1 cellular context compared by ENCODE assay signal in the genomic region with DNA sequence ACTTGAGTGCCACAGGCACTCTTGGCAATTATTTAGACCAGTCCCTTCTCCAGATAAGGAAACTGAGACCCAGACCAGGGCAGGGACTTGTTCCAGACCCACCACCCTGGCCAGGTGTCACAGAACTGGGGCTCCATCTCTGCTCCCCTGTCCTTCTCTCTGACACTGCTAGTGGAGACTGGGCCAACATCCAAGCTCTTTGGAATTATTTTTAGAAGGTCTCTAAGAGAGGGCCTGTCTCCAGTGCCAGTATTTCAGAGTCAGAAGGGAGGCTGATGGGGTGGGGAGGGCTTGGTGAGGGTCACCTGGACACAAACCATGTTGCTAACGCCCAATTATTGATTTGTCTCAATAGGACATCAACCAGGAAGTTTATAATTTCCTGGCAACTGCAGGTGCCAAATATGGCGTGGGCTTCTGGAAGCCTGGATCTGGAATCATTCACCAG.
TF ChIP-seq lines count a peak whose summit lies in the region.

No MANE protein-coding gene starts in this region.

TF ChIP-seq in HepG2, 621 proteins besides CTCF, POLR2A, EP300 and RAD21:
- no peak for TF ChIP-seq NR2C2 (CRISPR knock-in tag; IDR thresholded peaks at IDR 0.05; ENCODE audit: borderline replicate concordance)
- no peak for TF ChIP-seq ZNF383 (CRISPR knock-in tag; IDR thresholded peaks at IDR 0.05; ENCODE audit: borderline replicate concordance)
- TF ChIP-seq, protein P1, sequence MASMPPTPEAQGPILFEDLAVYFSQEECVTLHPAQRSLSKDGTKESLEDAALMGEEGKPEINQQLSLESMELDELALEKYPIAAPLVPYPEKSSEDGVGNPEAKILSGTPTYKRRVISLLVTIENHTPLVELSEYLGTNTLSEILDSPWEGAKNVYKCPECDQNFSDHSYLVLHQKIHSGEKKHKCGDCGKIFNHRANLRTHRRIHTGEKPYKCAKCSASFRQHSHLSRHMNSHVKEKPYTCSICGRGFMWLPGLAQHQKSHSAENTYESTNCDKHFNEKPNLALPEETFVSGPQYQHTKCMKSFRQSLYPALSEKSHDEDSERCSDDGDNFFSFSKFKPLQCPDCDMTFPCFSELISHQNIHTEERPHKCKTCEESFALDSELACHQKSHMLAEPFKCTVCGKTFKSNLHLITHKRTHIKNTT (CRISPR knock-in tag; IDR thresholded peaks at IDR 0.05), result no peak
- TF ChIP-seq DNMT1 (CRISPR knock-in tag; IDR thresholded peaks at IDR 0.05), result no peak
- TF ChIP-seq JARID2 (CRISPR knock-in tag; IDR thresholded peaks at IDR 0.05; ENCODE audit: insufficient replicate concordance), result no peak
- no peak for TF ChIP-seq KAT7 (CRISPR knock-in tag; IDR thresholded peaks at IDR 0.05; ENCODE audit: borderline replicate concordance)
- TF ChIP-seq ARNTL (CRISPR knock-in tag; IDR thresholded peaks at IDR 0.05), result no peak
- TF ChIP-seq, protein P2, sequence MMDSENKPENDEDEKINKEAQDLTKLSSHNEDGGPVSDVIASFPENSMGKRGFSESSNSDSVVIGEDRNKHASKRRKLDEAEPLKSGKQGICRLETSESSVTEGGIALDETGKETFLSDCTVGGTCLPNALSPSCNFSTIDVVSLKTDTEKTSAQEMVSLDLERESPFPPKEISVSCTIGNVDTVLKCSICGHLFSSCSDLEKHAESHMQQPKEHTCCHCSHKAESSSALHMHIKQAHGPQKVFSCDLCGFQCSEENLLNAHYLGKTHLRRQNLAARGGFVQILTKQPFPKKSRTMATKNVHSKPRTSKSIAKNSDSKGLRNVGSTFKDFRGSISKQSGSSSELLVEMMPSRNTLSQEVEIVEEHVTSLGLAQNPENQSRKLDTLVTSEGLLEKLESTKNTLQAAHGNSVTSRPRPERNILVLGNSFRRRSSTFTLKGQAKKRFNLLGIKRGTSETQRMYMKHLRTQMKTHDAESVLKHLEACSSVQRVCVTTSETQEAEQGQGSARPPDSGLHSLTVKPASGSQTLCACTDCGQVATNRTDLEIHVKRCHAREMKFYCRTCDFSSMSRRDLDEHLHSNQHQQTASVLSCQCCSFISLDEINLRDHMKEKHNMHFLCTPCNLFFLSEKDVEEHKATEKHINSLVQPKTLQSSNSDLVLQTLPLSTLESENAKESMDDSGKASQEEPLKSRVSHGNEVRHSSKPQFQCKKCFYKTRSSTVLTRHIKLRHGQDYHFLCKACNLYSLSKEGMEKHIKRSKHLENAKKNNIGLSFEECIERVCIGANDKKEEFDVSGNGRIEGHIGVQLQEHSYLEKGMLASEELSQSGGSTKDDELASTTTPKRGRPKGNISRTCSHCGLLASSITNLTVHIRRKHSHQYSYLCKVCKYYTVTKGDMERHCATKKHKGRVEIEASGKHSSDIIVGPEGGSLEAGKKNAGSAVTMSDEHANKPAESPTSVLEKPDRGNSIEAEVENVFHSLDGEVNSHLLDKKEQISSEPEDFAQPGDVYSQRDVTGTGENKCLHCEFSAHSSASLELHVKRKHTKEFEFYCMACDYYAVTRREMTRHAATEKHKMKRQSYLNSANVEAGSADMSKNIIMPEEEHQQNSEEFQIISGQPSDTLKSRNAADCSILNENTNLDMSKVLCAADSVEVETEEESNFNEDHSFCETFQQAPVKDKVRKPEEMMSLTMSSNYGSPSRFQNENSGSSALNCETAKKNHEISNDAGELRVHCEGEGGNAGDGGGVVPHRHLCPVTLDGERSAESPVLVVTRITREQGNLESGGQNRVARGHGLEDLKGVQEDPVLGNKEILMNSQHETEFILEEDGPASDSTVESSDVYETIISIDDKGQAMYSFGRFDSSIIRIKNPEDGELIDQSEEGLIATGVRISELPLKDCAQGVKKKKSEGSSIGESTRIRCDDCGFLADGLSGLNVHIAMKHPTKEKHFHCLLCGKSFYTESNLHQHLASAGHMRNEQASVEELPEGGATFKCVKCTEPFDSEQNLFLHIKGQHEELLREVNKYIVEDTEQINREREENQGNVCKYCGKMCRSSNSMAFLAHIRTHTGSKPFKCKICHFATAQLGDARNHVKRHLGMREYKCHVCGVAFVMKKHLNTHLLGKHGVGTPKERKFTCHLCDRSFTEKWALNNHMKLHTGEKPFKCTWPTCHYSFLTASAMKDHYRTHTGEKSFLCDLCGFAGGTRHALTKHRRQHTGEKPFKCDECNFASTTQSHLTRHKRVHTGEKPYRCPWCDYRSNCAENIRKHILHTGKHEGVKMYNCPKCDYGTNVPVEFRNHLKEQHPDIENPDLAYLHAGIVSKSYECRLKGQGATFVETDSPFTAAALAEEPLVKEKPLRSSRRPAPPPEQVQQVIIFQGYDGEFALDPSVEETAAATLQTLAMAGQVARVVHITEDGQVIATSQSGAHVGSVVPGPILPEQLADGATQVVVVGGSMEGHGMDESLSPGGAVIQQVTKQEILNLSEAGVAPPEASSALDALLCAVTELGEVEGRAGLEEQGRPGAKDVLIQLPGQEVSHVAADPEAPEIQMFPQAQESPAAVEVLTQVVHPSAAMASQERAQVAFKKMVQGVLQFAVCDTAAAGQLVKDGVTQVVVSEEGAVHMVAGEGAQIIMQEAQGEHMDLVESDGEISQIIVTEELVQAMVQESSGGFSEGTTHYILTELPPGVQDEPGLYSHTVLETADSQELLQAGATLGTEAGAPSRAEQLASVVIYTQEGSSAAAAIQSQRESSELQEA (CRISPR knock-in tag; IDR thresholded peaks at IDR 0.05; ENCODE audit: not compliant biosample characterization), result no peak
- no peak for TF ChIP-seq ZNF3 (CRISPR knock-in tag; IDR thresholded peaks at IDR 0.05)
- no peak for TF ChIP-seq ATF7-NPFF (CRISPR knock-in tag; IDR thresholded peaks at IDR 0.05; ENCODE audit: low read depth)
- no peak for TF ChIP-seq ZNF660 (CRISPR knock-in tag; IDR thresholded peaks at IDR 0.05; ENCODE audit: borderline replicate concordance, low read depth)
- no peak for TF ChIP-seq NCOA2 (CRISPR knock-in tag; IDR thresholded peaks at IDR 0.05)
- TF ChIP-seq ZNF143 (CRISPR knock-in tag; IDR thresholded peaks at IDR 0.05), result no peak
- TF ChIP-seq ZNF530 (CRISPR knock-in tag; IDR thresholded peaks at IDR 0.05; ENCODE audit: low read depth), result no peak
- no peak for TF ChIP-seq SNRNP70 (IDR thresholded peaks at IDR 0.05; ENCODE audit: low read depth, low read length)
- TF ChIP-seq EEA1 (CRISPR knock-in tag; IDR thresholded peaks at IDR 0.05; ENCODE audit: borderline replicate concordance), result no peak
- no peak for TF ChIP-seq ZNF253 (CRISPR knock-in tag; IDR thresholded peaks at IDR 0.05; ENCODE audit: borderline replicate concordance)
- no peak for TF ChIP-seq ZNF605 (CRISPR knock-in tag; IDR thresholded peaks at IDR 0.05)
TF ChIP-seq in HepG2: peak in this region for 0.
